In genomic region chr17:80080081-80080480, GRCh38 we compare ENCODE assay signal across 22 cellular contexts. TPM values are rescaled to one million over a fixed set of nuclear protein-coding genes. Genes with fewer than 3 reads are reported as not detected.
A peak's percentile ranks its signal among the peaks of the same experiment; 100 is the strongest.
DNase-seq lines count a peak whose midpoint lies in the region; ATAC-seq, FAIRE-seq and TF ChIP-seq lines count a peak whose summit lies in the region.
"Had no signal": no experiment of that assay in that cellular context is flagged by ENCODE, and none has a peak within 500 bp of the region (broad histone marks: within the 10 kb centered on the region; RNA-seq: fewer than 3 reads in every experiment).

No MANE protein-coding gene starts in this region.

- H3K9me3 ChIP-seq in HepG2 (ENCODE audit: low read length) (no peaks in the 10 kb centered on the region), right lobe of liver (no peaks in the 10 kb centered on the region)

- BruUV-seq in HepG2 (replicated peaks; lab: Mats Ljungman, UMichigan) = no TSS peak

- peaks cover 2 to 23% of the 10 kb centered on the region in 2 experiments; a peak in 4 of 5 replicates for H3K27me3 ChIP-seq in HepG2 (ENCODE audit: control insufficient read depth in 1 of 2, insufficient read depth in 2 of 2, low read length in 2 of 2)
- no peaks in the 10 kb centered on the region for H3K27me3 ChIP-seq in right lobe of liver
- H3K27me3 ChIP-seq in brain microvascular endothelial cell (replicated peaks) = no peaks in the 10 kb centered on the region

- peaks cover 19% of the 10 kb centered on the region for H3K4me1 ChIP-seq in HepG2 (ENCODE audit: insufficient read depth, low read length)
- H3K4me1 ChIP-seq in right lobe of liver = peaks cover 0 to 6% (median 0%) of the 10 kb centered on the region in 4 donors

- H3K9me3 Mint-ChIP-seq in immature natural killer cell = no peaks in the 10 kb centered on the region

- H2AFZ ChIP-seq in HepG2 (ENCODE audit: low read length) = no peak overlapping the region

- FAIRE-seq in HepG2 (lab: Jason Lieb, UNC) = no peak
- FAIRE-seq: GM19239, H54, K562 had no signal

- peaks cover 0 to 2% of the 10 kb centered on the region in 2 donors for H3K4me1 Mint-ChIP-seq in immature natural killer cell

- H3K36me3 Mint-ChIP-seq in immature natural killer cell = no peaks in the 10 kb centered on the region

- H3K36me3 ChIP-seq in HepG2 (replicated peaks in 1 of 2; ENCODE audit: control insufficient read depth in 1 of 2, insufficient read depth in 2 of 2, low read length in 2 of 2) (no peaks in the 10 kb centered on the region), right lobe of liver (no peaks in the 10 kb centered on the region), brain microvascular endothelial cell (replicated peaks) (no peaks in the 10 kb centered on the region)

- ATAC-seq in HepG2 (no peak), right lobe of liver (no peak), HG03354 (IDR thresholded peaks at IDR 0.05; ENCODE audit: poor library complexity, severe bottlenecking, unreplicated experiment) (no peak)
- ATAC-seq: K562, SK-N-SH treated with all-trans-retinoic acid at 6 μM for 48 hours had no signal

- no peaks in the 10 kb centered on the region for H3K79me2 ChIP-seq in HepG2 (ENCODE audit: insufficient read depth, low read length)

- CTCF ChIA-PET in HepG2 (lab: Yijun Ruan, JAX; ENCODE audit: low intra/inter-chr PET ratio, low total read pairs) = no interaction called here

- POLR2A ChIA-PET in HepG2 (lab: Yijun Ruan, JAX) = no interaction called here

- TF ChIP-seq EP300 in HepG2 (IDR thresholded peaks at IDR 0.05; ENCODE audit: low read depth in 2 of 2, low read length in 2 of 2) = no peak
- no peak for TF ChIP-seq EP300 in HepG2 (CRISPR knock-in tag; IDR thresholded peaks at IDR 0.05; ENCODE audit: borderline replicate concordance)

- intact Hi-C loops in HepG2 (cut with micrococcal nuclease; ENCODE audit: unreplicated experiment) = no loop called here
- intact Hi-C loops in right lobe of liver (cut with DNase I) = loop anchor here in 1 of 2 donors (10.0 kb wide), 1 partner anchor 175 kb away; no protein-coding TSS in a partner anchor

- H3K4me3 ChIP-seq in HepG2 (replicated peaks in 1 of 3; ENCODE audit: insufficient read depth in 1 of 3, low read depth in 2 of 3, low read length in 3 of 3) (no peak overlapping the region), right lobe of liver (no peak overlapping the region), brain microvascular endothelial cell (ENCODE audit: low read depth, low read length) (no peak overlapping the region)
- H3K4me3 ChIP-seq: K562 had no signal

- no peak overlapping the region for H3K4me3 Mint-ChIP-seq in immature natural killer cell
- H3K4me3 Mint-ChIP-seq: HFFc6 had no signal

- WGBS in HepG2 (ENCODE audit: low lambda C conversion rate) = 63% methylated on average over 6 of the region's 6 CpGs
- 91% methylated on average over 6 of the region's 6 CpGs for WGBS in right lobe of liver (ENCODE audit: insufficient coverage, low coverage, low lambda C conversion rate, missing lambda C conversion rate)

- no peak overlapping the region for H3K9ac ChIP-seq in HepG2 (ENCODE audit: insufficient read depth, low read depth, low read length)

- no peak overlapping the region for H3K27ac Mint-ChIP-seq in immature natural killer cell
- H3K27ac Mint-ChIP-seq: HFFc6 had no signal

- DNase-seq in HepG2 (ENCODE audit: low spot score) = no peak
- DNase-seq in right lobe of liver = no peak
- peak; percentile 29 for DNase-seq in brain microvascular endothelial cell
- peak; percentile 39 for DNase-seq in kidney glomerular epithelial cell (lab: John Stamatoyannopoulos, UW)
- DNase-seq in NCI-H1694 (lab: John Stamatoyannopoulos, UW) = no peak
- no peak for DNase-seq in activated CD4-positive, alpha-beta T cell treated with anti-CD3 and anti-CD28 coated beads, Interleukin-2, amount 50 U/mL, for 48 hours
- DNase-seq in immature natural killer cell = no peak
- DNase-seq: GF-D8, HFFc6, NCI-H1105 treated with DMSO at 0.1 percent for 48 hours, NCI-H1694 treated with DMSO at 0.1 percent for 48 hours, NCI-H2107, NCI-H510A, NCI-H774, RPMI8226, SIG-M5 had no signal

- in situ Hi-C loops in HepG2 (cut with HindIII; ENCODE audit: extremely low pct_ligation_motif_present, low pct_unique_long_range_greater_than_20kb) = loop anchor here (5.0 kb wide), 1 partner anchor 73 kb away; no protein-coding TSS in a partner anchor
- in situ Hi-C loops in brain microvascular endothelial cell (cut with HindIII; ENCODE audit: low pct_ligation_motif_present, low sequenced_read_pairs) = no loop called here

- H3K27ac ChIP-seq in HepG2 (ENCODE audit: extremely low read length, insufficient read depth, low read length) (no peak overlapping the region), right lobe of liver (no peak overlapping the region), brain microvascular endothelial cell (no peak overlapping the region)
- H3K27ac ChIP-seq: 22Rv1 had no signal

- peaks cover 2 to 9% (median 2%) of the 10 kb centered on the region in 3 donors for H3K27me3 Mint-ChIP-seq in immature natural killer cell (ENCODE audit: low read depth in 3 of 3)

- TF ChIP-seq POLR2A in HepG2 (IDR thresholded peaks at IDR 0.05; ENCODE audit: insufficient read depth in 1 of 2, low read depth in 2 of 2, low read length in 2 of 2) (no peak), right lobe of liver (IDR thresholded peaks at IDR 0.05) (no peak)

- TF ChIP-seq RAD21 in HepG2 (CRISPR knock-in tag; IDR thresholded peaks at IDR 0.05) = no peak

- no peak for TF ChIP-seq CTCF in HepG2 (CRISPR knock-in tag; IDR thresholded peaks at IDR 0.05)
- no peak for TF ChIP-seq CTCF in right lobe of liver (IDR thresholded peaks at IDR 0.05)
- TF ChIP-seq CTCF in brain microvascular endothelial cell (IDR thresholded peaks at IDR 0.05; ENCODE audit: low read depth, low read length, missing control alignments) = no peak

- no peaks in the 10 kb centered on the region for H4K20me1 ChIP-seq in HepG2 (ENCODE audit: insufficient read depth, low read length)

- H3K4me2 ChIP-seq in HepG2 (ENCODE audit: low read depth, low read length) = no peak overlapping the region

RNA-seq across cellular contexts. Expression of gene GAA, which starts 21.3 kb away (rescaled TPM):
- total RNA-seq in HepG2 (2016; rRNA removed; fragmentation: Illumina TruSeq; extraction: Trizol) (13.4 and 36.4 TPM in 2 replicates), right lobe of liver (10 to 100 TPM; 42.7 to 94.1 (median 71.0) TPM)
- 13.8 and 16.4 TPM in 2 replicates for total RNA-seq in HepG2 (2016; cell fraction: cytosol; rRNA removed; fragmentation: Illumina TruSeq; extraction: Trizol; ENCODE audit: low read depth)
- total RNA-seq in HepG2 (2016; cell fraction: insoluble cytoplasmic fraction; rRNA removed; fragmentation: Illumina TruSeq; extraction: Trizol) = 12.1 and 36.9 TPM in 2 replicates
- 20.3 and 20.7 TPM in 2 replicates for total RNA-seq in HepG2 (2016; cell fraction: membrane; rRNA removed; fragmentation: Illumina TruSeq; extraction: Trizol)
- total RNA-seq in HepG2 (2016; cell fraction: nucleus; rRNA removed; fragmentation: Illumina TruSeq; extraction: Trizol) = 47.6 and 57.6 TPM in 2 replicates
- polyA plus RNA-seq in HepG2 (2011; rRNA removed) (21.6 and 23.6 TPM in 2 replicates), immature natural killer cell (10 to 100 TPM; 14.7 to 20.0 (median 15.4) TPM)
- 16.3 and 29.8 TPM in 2 replicates for polyA plus RNA-seq in HepG2 (2011; cell fraction: cytosol; rRNA removed)
- 231 and 320 TPM in 2 replicates for polyA plus RNA-seq in HepG2 (2011; cell fraction: nucleus; rRNA removed)
- polyA plus RNA-seq in HepG2 (2012) = 50.7 and 73.8 TPM in 2 replicates
- polyA plus RNA-seq in HepG2 (2016; cell fraction: cytosol; fragmentation: Illumina TruSeq; extraction: Trizol; ENCODE audit: low read depth) = 11.3 and 13.9 TPM in 2 replicates
- polyA plus RNA-seq in HepG2 (2016; cell fraction: insoluble cytoplasmic fraction; fragmentation: Illumina TruSeq; extraction: Trizol; ENCODE audit: low read depth) = 16.7 and 22.9 TPM in 2 replicates
- polyA plus RNA-seq in HepG2 (2016; cell fraction: membrane; fragmentation: Illumina TruSeq; extraction: Trizol; ENCODE audit: low read depth) = 13.9 and 14.3 TPM in 2 replicates
- 136 and 145 TPM in 2 replicates for polyA plus RNA-seq in HepG2 (2016; cell fraction: nucleus; fragmentation: Illumina TruSeq; extraction: Trizol; ENCODE audit: insufficient read depth, low read depth)
- polyA minus RNA-seq in HepG2 (2011; rRNA and poly(A)+ RNA removed; ENCODE audit: low replicate concordance) = 7.2 and 27.1 TPM in 2 replicates
- 22.9 and 24.2 TPM in 2 replicates for polyA minus RNA-seq in HepG2 (2011; cell fraction: cytosol; rRNA and poly(A)+ RNA removed)
- 20.3 and 21.2 TPM in 2 replicates for polyA minus RNA-seq in HepG2 (2011; cell fraction: nucleus; rRNA and poly(A)+ RNA removed)

RNA-seq across cellular contexts. Expression of gene CCDC40, which starts 43.6 kb away (rescaled TPM):
- total RNA-seq in HepG2 (2016; rRNA removed; fragmentation: Illumina TruSeq; extraction: Trizol) (3.8 and 5.5 TPM in 2 replicates), right lobe of liver (1 to 10 TPM; 1.7 to 3.1 (median 2.1) TPM)
- 46.8 and 47.3 TPM in 2 replicates for total RNA-seq in HepG2 (2016; cell fraction: cytosol; rRNA removed; fragmentation: Illumina TruSeq; extraction: Trizol; ENCODE audit: low read depth)
- 2.3 and 7.7 TPM in 2 replicates for total RNA-seq in HepG2 (2016; cell fraction: insoluble cytoplasmic fraction; rRNA removed; fragmentation: Illumina TruSeq; extraction: Trizol)
- total RNA-seq in HepG2 (2016; cell fraction: membrane; rRNA removed; fragmentation: Illumina TruSeq; extraction: Trizol) = 11.8 and 13.0 TPM in 2 replicates
- total RNA-seq in HepG2 (2016; cell fraction: nucleus; rRNA removed; fragmentation: Illumina TruSeq; extraction: Trizol) = 6.5 and 8.4 TPM in 2 replicates
- polyA plus RNA-seq in HepG2 (2011; rRNA removed) (4.1 and 4.8 TPM in 2 replicates), immature natural killer cell (not detected)
- polyA plus RNA-seq in HepG2 (2011; cell fraction: cytosol; rRNA removed) = 1.4 TPM in 2 replicates
- polyA plus RNA-seq in HepG2 (2011; cell fraction: nucleus; rRNA removed) = 17.6 and 21.2 TPM in 2 replicates
- 2.2 and 4.3 TPM in 2 replicates for polyA plus RNA-seq in HepG2 (2012)
- 0.32 and 0.43 TPM in 2 replicates for polyA plus RNA-seq in HepG2 (2016; cell fraction: cytosol; fragmentation: Illumina TruSeq; extraction: Trizol; ENCODE audit: low read depth)
- 2.2 and 2.4 TPM in 2 replicates for polyA plus RNA-seq in HepG2 (2016; cell fraction: insoluble cytoplasmic fraction; fragmentation: Illumina TruSeq; extraction: Trizol; ENCODE audit: low read depth)
- polyA plus RNA-seq in HepG2 (2016; cell fraction: membrane; fragmentation: Illumina TruSeq; extraction: Trizol; ENCODE audit: low read depth) = 0.74 and 0.84 TPM in 2 replicates
- 19.3 and 21.2 TPM in 2 replicates for polyA plus RNA-seq in HepG2 (2016; cell fraction: nucleus; fragmentation: Illumina TruSeq; extraction: Trizol; ENCODE audit: insufficient read depth, low read depth)
- polyA minus RNA-seq in HepG2 (2011; rRNA and poly(A)+ RNA removed; ENCODE audit: low replicate concordance) = 3.0 and 3.8 TPM in 2 replicates
- polyA minus RNA-seq in HepG2 (2011; cell fraction: cytosol; rRNA and poly(A)+ RNA removed) = 1.8 and 4.1 TPM in 2 replicates
- 7.0 and 8.0 TPM in 2 replicates for polyA minus RNA-seq in HepG2 (2011; cell fraction: nucleus; rRNA and poly(A)+ RNA removed)

RNA-seq across cellular contexts. Expression of gene TBC1D16, which starts 44.4 kb away (rescaled TPM):
- 24.7 and 24.9 TPM in 2 replicates for total RNA-seq in HepG2 (2016; rRNA removed; fragmentation: Illumina TruSeq; extraction: Trizol)
- total RNA-seq in HepG2 (2016; cell fraction: cytosol; rRNA removed; fragmentation: Illumina TruSeq; extraction: Trizol; ENCODE audit: low read depth) = 4.0 and 5.5 TPM in 2 replicates
- 22.2 and 25.3 TPM in 2 replicates for total RNA-seq in HepG2 (2016; cell fraction: insoluble cytoplasmic fraction; rRNA removed; fragmentation: Illumina TruSeq; extraction: Trizol)
- 15.6 and 15.7 TPM in 2 replicates for total RNA-seq in HepG2 (2016; cell fraction: membrane; rRNA removed; fragmentation: Illumina TruSeq; extraction: Trizol)
- 18.9 and 20.0 TPM in 2 replicates for total RNA-seq in HepG2 (2016; cell fraction: nucleus; rRNA removed; fragmentation: Illumina TruSeq; extraction: Trizol)
- 14.9 and 18.6 TPM in 2 replicates for polyA plus RNA-seq in HepG2 (2011; rRNA removed)
- polyA plus RNA-seq in HepG2 (2011; cell fraction: cytosol; rRNA removed) = 10.0 and 12.5 TPM in 2 replicates
- polyA plus RNA-seq in HepG2 (2011; cell fraction: nucleus; rRNA removed) = 35.5 and 43.5 TPM in 2 replicates
- polyA plus RNA-seq in HepG2 (2012) = 20.5 and 25.8 TPM in 2 replicates
- polyA plus RNA-seq in HepG2 (2016; cell fraction: cytosol; fragmentation: Illumina TruSeq; extraction: Trizol; ENCODE audit: low read depth) = 3.1 and 3.8 TPM in 2 replicates
- 10.7 and 16.1 TPM in 2 replicates for polyA plus RNA-seq in HepG2 (2016; cell fraction: insoluble cytoplasmic fraction; fragmentation: Illumina TruSeq; extraction: Trizol; ENCODE audit: low read depth)
- polyA plus RNA-seq in HepG2 (2016; cell fraction: membrane; fragmentation: Illumina TruSeq; extraction: Trizol; ENCODE audit: low read depth) = 8.3 and 8.6 TPM in 2 replicates
- polyA plus RNA-seq in HepG2 (2016; cell fraction: nucleus; fragmentation: Illumina TruSeq; extraction: Trizol; ENCODE audit: insufficient read depth, low read depth) = 19.8 and 20.3 TPM in 2 replicates
- 7.0 and 54.0 TPM in 2 replicates for polyA minus RNA-seq in HepG2 (2011; rRNA and poly(A)+ RNA removed; ENCODE audit: low replicate concordance)
- polyA minus RNA-seq in HepG2 (2011; cell fraction: cytosol; rRNA and poly(A)+ RNA removed) = 16.7 and 20.3 TPM in 2 replicates
- 27.6 and 28.5 TPM in 2 replicates for polyA minus RNA-seq in HepG2 (2011; cell fraction: nucleus; rRNA and poly(A)+ RNA removed)
- total RNA-seq in right lobe of liver = 10 to 100 TPM in 4 of 6 experiments, 1 to 10 TPM in 2; 5.8 to 21.0 (median 14.4) TPM
- under 1 TPM in 1 of 3 donors, not detected in 2; 0.27 TPM for polyA plus RNA-seq in immature natural killer cell

Comparison
In these comparisons a context has a peak if more than half of its experiments do, and no peak if none do; other contexts are left out.
1. DNase-seq: peak in brain microvascular endothelial cell (single experiment) and kidney glomerular epithelial cell (single experiment); none in HepG2 (single experiment), right lobe of liver (0 of 3), NCI-H1694 (single experiment), activated CD4-positive, alpha-beta T cell treated with anti-CD3 and anti-CD28 coated beads, Interleukin-2, amount 50 U/mL, for 48 hours (0 of 2) and immature natural killer cell (0 of 3).